16 cellular contexts compared by ENCODE assay signal in the genomic region with DNA sequence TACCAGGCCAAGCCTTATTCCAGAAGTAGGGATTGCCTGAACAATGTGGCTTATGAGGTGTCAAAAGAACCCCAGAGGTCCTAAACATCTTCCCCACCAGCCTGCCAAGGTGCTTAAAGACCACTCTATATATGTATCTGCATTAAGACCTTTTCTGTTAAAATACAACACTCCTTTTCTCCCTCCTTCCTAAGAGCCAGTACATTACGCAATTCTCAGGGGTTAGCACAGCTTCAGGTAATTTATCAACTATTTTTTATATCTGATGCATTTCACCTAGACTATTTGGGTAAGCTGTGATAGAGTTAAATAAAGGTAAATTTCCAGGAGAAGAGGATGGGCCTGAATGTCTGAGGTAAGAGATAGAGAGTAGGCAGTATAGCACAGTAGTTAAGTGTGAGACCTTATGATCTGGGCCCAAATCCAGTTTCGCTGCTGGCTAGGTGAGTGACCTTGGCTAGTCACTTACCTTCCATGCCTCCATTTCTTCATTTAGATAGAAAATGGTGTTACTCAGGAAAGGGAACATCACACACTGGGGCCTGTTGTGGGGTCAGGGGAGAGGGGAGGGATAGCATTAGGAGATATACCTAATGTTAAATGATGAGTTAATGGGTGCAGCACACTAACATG. TPM values are rescaled to one million over a fixed set of nuclear protein-coding genes. Genes with fewer than 3 reads are reported as not detected.
DNase-seq lines count a peak whose midpoint lies in the region; ATAC-seq, FAIRE-seq and TF ChIP-seq lines count a peak whose summit lies in the region.
"Had no signal": no experiment of that assay in that cellular context is flagged by ENCODE, and none has a peak within 500 bp of the region (broad histone marks: within the 10 kb centered on the region; RNA-seq: fewer than 3 reads in every experiment).

No MANE protein-coding gene starts in this region.

- H3T11ph ChIP-seq in H9 (ENCODE audit: low read length) = no peak overlapping the region

- FAIRE-seq in A549 (lab: Jason Lieb, UNC) = no peak
- FAIRE-seq in K562 (lab: Jason Lieb, UNC) = no peak
- FAIRE-seq in H54 (lab: Jason Lieb, UNC) = no peak

- no peak overlapping the region for H3K14ac ChIP-seq in H9 (ENCODE audit: insufficient read depth, low read length)

- no peaks in the 10 kb centered on the region for H3K79me2 ChIP-seq in H9 (ENCODE audit: insufficient read depth, low read length)
- no peaks in the 10 kb centered on the region for H3K79me2 ChIP-seq in K562 (ENCODE audit: control insufficient read depth, insufficient read depth, low read length)

- TF ChIP-seq POLR2A in A549 (IDR thresholded peaks at IDR 0.05; ENCODE audit: low read length) (no peak), K562 (conservative IDR thresholded peaks at IDR 0.05) (no peak), H54 (IDR thresholded peaks at IDR 0.05; ENCODE audit: low read depth, low read length) (no peak)

- H3K4me3 Mint-ChIP-seq in H9 (peak overlapping the region; percentile 33 to 65; a peak in 3 of 5 replicates), nephron progenitor cell (peak overlapping the region; percentile 73)

- H2AK5ac ChIP-seq in H9 (ENCODE audit: insufficient read length, low read length) = no peak overlapping the region

- no peak overlapping the region for H2AFZ ChIP-seq in H9 (ENCODE audit: low read length)
- no peak overlapping the region for H2AFZ ChIP-seq in K562 (ENCODE audit: low read depth, low read length)

- no peaks in the 10 kb centered on the region for H3K36me3 Mint-ChIP-seq in H9 (ENCODE audit: insufficient read depth in 1 of 3, low read depth in 3 of 3)
- no peaks in the 10 kb centered on the region for H3K36me3 Mint-ChIP-seq in nephron progenitor cell (ENCODE audit: low read depth)

- WGBS in A549 (ENCODE audit: missing lambda C conversion rate) = 91% methylated on average over 2 of the region's 2 CpGs
- no CpG with 5 or more reads among the region's 2 CpGs for WGBS in H9 (ENCODE audit: extremely low coverage, insufficient read length, low lambda C conversion rate)
- 93% methylated on average over 2 of the region's 2 CpGs for WGBS in K562 (ENCODE audit: insufficient coverage, low coverage, missing lambda C conversion rate)

- H4K91ac ChIP-seq in H9 (ENCODE audit: insufficient read length, low read depth, low read length) = no peak overlapping the region

- peaks cover 11% of the 10 kb centered on the region; the same call in 1 of the 2 replicates for H3K27me3 ChIP-seq in H9 (ENCODE audit: insufficient read depth, low read length)
- H3K27me3 ChIP-seq in K562 (ENCODE audit: control insufficient read depth in 2 of 2, insufficient read depth in 2 of 2, low read length in 2 of 2) = 0 out of 5 replicates have a peak, but pooled peaks cover 0 to 2% of the 10 kb centered on the region in 2 experiments
- H3K27me3 ChIP-seq: brain microvascular endothelial cell had no signal

- DNase-seq in A549 (ENCODE audit: low read depth in 1 of 2, low spot score in 1 of 2) (no peak), H9 (no peak), K562 (ENCODE audit: extremely low read depth in 1 of 4, low spot score in 3 of 4) (no peak), nephron progenitor cell (no peak), H54 (ENCODE audit: insufficient read length, low spot score) (no peak), putamen (ENCODE audit: low spot score) (no peak), retina (no peak)
- no peak for DNase-seq in activated CD4-positive, alpha-beta T cell treated with anti-CD3 and anti-CD28 coated beads for 1 hour
- DNase-seq: activated T-cell treated with anti-CD3 and anti-CD28 coated beads for 4 hours; brain microvascular endothelial cell; DMS79; effector memory CD4-positive, alpha-beta T cell; left cardiac atrium; NCI-H1436; NCI-H510A treated with DMSO at 0.1 percent for 48 hours had no signal

- no peak overlapping the region for H3K23ac ChIP-seq in H9 (ENCODE audit: insufficient read length, low read depth, low read length)

- TF ChIP-seq RAD21 in A549 (conservative IDR thresholded peaks at IDR 0.05 in 1 of 2, IDR thresholded peaks at IDR 0.05 in 1 of 2) = no peak
- TF ChIP-seq RAD21 in K562 (CRISPR knock-in tag; conservative IDR thresholded peaks at IDR 0.05 in 1 of 2, IDR thresholded peaks at IDR 0.05 in 1 of 2) = no peak

- H3K9me3 Mint-ChIP-seq in H9 (no peaks in the 10 kb centered on the region; a peak in 1 of 5 replicates), nephron progenitor cell (no peaks in the 10 kb centered on the region)

- H3K9me1 ChIP-seq in K562 (ENCODE audit: control insufficient read depth, insufficient read depth, low read length) = no peaks in the 10 kb centered on the region

- no peak overlapping the region for H3K9ac ChIP-seq in H9 (ENCODE audit: extremely low read depth, insufficient read length, low read length)
- no peak overlapping the region for H3K9ac ChIP-seq in K562 (ENCODE audit: insufficient read depth in 1 of 2, low read depth in 2 of 2, low read length in 2 of 2)

- H3K4me1 Mint-ChIP-seq in H9 (peaks cover 31 to 32% of the 10 kb centered on the region in 2 experiments), nephron progenitor cell (peaks cover 39% of the 10 kb centered on the region)

- no peak overlapping the region for H2BK5ac ChIP-seq in H9 (ENCODE audit: insufficient read length, low read length)

- TF ChIP-seq CTCF in A549 (IDR thresholded peaks at IDR 0.05) (no peak), H9 (conservative IDR thresholded peaks at IDR 0.05) (no peak), K562 (IDR thresholded peaks at IDR 0.05 in 2 of 3, conservative IDR thresholded peaks at IDR 0.05 in 1 of 3; ENCODE audit: insufficient read depth in 2 of 3, low read depth in 1 of 3, low read length in 3 of 3) (no peak), nephron progenitor cell (IDR thresholded peaks at IDR 0.05) (no peak)

- H3K4ac ChIP-seq in H9 (ENCODE audit: low read depth, low read length) = no peak overlapping the region

- H3K27ac Mint-ChIP-seq in H9 = no peak overlapping the region
- no peak overlapping the region for H3K27ac Mint-ChIP-seq in nephron progenitor cell

- H4K20me1 ChIP-seq in H9 (ENCODE audit: control insufficient read depth, insufficient read depth, insufficient read length) = no peaks in the 10 kb centered on the region
- no peaks in the 10 kb centered on the region for H4K20me1 ChIP-seq in K562 (replicated peaks; ENCODE audit: control insufficient read depth, insufficient read depth, low read length)

- no peak overlapping the region for H3K18ac ChIP-seq in H9 (ENCODE audit: insufficient read length, low read depth, low read length)

- no peak overlapping the region for H4K8ac ChIP-seq in H9 (replicated peaks; ENCODE audit: insufficient read length, low read depth, low read length)

- intact Hi-C loops in K562 (cut with micrococcal nuclease) = no loop called here

- H2BK20ac ChIP-seq in H9 (ENCODE audit: low read depth, low read length, poor library complexity, severe bottlenecking) = no peak overlapping the region

- H3K36me3 ChIP-seq in K562 (ENCODE audit: control insufficient read depth, insufficient read depth, low read length) = no peaks in the 10 kb centered on the region

- H3K9me3 ChIP-seq in A549 (no peaks in the 10 kb centered on the region), H9 (ENCODE audit: control insufficient read depth, low read depth, low read length) (no peaks in the 10 kb centered on the region), K562 (replicated peaks; ENCODE audit: control insufficient read depth, insufficient read depth, low read depth, low read length) (no peaks in the 10 kb centered on the region)

- CTCF ChIA-PET in A549 (lab: Yijun Ruan, JAX) = interaction anchor here (1.2 to 4.0 kb wide), 3 partner anchors 26 to 267 kb away, joined by 4 to 22 read pairs (median 5); no protein-coding TSS in a partner anchor
- CTCF ChIA-PET in K562 (lab: Yijun Ruan, JAX; ENCODE audit: low intra/inter-chr PET ratio) = no interaction called here

- H3K27me3 Mint-ChIP-seq in H9 (ENCODE audit: low read depth) (peaks cover 35% of the 10 kb centered on the region), nephron progenitor cell (ENCODE audit: low read depth, poor library complexity) (peaks cover 38% of the 10 kb centered on the region)

- H3K4me3 ChIP-seq in A549 (no peak overlapping the region), K562 (no peak overlapping the region)

- H3K4me2 ChIP-seq in A549 (peak overlapping the region; percentile 90), H9 (ENCODE audit: insufficient read depth, insufficient read length, low read length) (no peak overlapping the region), K562 (ENCODE audit: insufficient read depth, low read length) (no peak overlapping the region)

- BruUV-seq in K562 (replicated peaks; lab: Mats Ljungman, UMichigan) = no TSS peak

- no peak for TF ChIP-seq EP300 in A549 (IDR thresholded peaks at IDR 0.05)
- TF ChIP-seq EP300 in K562 (IDR thresholded peaks at IDR 0.05; ENCODE audit: low read length) = no peak

- POLR2A ChIA-PET in A549 (lab: Yijun Ruan, JAX) (interaction anchor here (0.6 kb wide), 1 partner anchor 170 kb away, joined by 3 read pairs; no protein-coding TSS in a partner anchor), K562 (lab: Yijun Ruan, JAX) (no interaction called here)

- H2BK12ac ChIP-seq in H9 (ENCODE audit: insufficient read length, low read depth, low read length) = no peak overlapping the region

- ATAC-seq in A549 = no peak
- no peak for ATAC-seq in K562
- ATAC-seq: activated CD4-positive, CD25-positive, alpha-beta regulatory T cell treated with anti-CD3 and anti-CD28 coated beads, Interleukin-2, amount 50 U/mL, for 24 hours had no signal

- peak overlapping the region in 1 of 2 experiments; percentile 26; a peak in 1 of 6 replicates for H3K27ac ChIP-seq in A549
- no peak overlapping the region for H3K27ac ChIP-seq in H9 (ENCODE audit: insufficient read length, low read depth, low read length)
- no peak overlapping the region for H3K27ac ChIP-seq in K562 (ENCODE audit: extremely low read depth, low read depth, low read length)

- peaks cover 27% of the 10 kb centered on the region for H3K23me2 ChIP-seq in H9 (ENCODE audit: insufficient read length, low read depth, low read length, poor library complexity, severe bottlenecking)

- no peak overlapping the region for H2BK15ac ChIP-seq in H9 (ENCODE audit: low read depth, low read length)

- no peak overlapping the region for H2BK120ac ChIP-seq in H9 (ENCODE audit: low read depth, low read length, poor library complexity, severe bottlenecking)

- no peak overlapping the region for H4K5ac ChIP-seq in H9 (ENCODE audit: insufficient read length, low read depth, low read length)

- H3K4me1 ChIP-seq in A549 (peaks cover 51% of the 10 kb centered on the region), H9 (ENCODE audit: insufficient read depth, low read length) (peaks cover 3% of the 10 kb centered on the region; the same call in 1 of the 2 replicates), K562 (replicated peaks in 1 of 2; ENCODE audit: control insufficient read depth in 2 of 2, insufficient read depth in 2 of 2, low read length in 2 of 2) (peaks cover 5 to 22% of the 10 kb centered on the region in 2 experiments; a peak in 4 of 5 replicates)

- no peaks in the 10 kb centered on the region for H3K79me1 ChIP-seq in H9 (ENCODE audit: insufficient read depth, low read depth, low read length, poor library complexity, severe bottlenecking)

- in situ Hi-C loops in K562 (cut with MboI) = loop anchor here (5.0 kb wide), 1 partner anchor 268 kb away; no protein-coding TSS in a partner anchor

- no peak overlapping the region for H3K56ac ChIP-seq in H9 (ENCODE audit: insufficient read length, low read depth, low read length)

RNA-seq across cellular contexts. Expression of a gene that starts 5.1 kb away (rescaled TPM):
- polyA plus RNA-seq in A549 (2011; rRNA removed) (46.5 and 57.2 TPM in 2 replicates), A549 (2017; fragmentation: RNase III; extraction: RNeasy Plus Mini Kit Qiagen cat#74134 plus additional on column Dnase treatment) (58.1 to 90.6 TPM (median 62.5 TPM) in 3 replicates), K562 (2011; rRNA removed) (0.31 and 0.59 TPM in 2 replicates), K562 (2014; fragmentation: Illumina TruSeq; extraction: Trizol) (1.5 and 2.8 TPM in 2 replicates), K562 (2014; fragmentation: Nextera tagmentation; extraction: Ambion mirVana) (under 1 TPM; 0.41 to 0.53 TPM), K562 (2014; rRNA removed) (1.7 and 4.2 TPM in 2 replicates)
- 82.1 and 97.6 TPM in 2 replicates for polyA plus RNA-seq in A549 (2012; cell fraction: cytosol; rRNA removed)
- 197 and 256 TPM in 2 replicates for polyA plus RNA-seq in A549 (2012; cell fraction: nucleus; rRNA removed)
- polyA minus RNA-seq in A549 (2011; rRNA and poly(A)+ RNA removed) = 31.6 and 37.0 TPM in 2 replicates
- total RNA-seq in H9 (2021) (57.1 and 59.1 TPM in 2 replicates), K562 (2014; rRNA removed) (0.27 and 1.0 TPM in 2 replicates), K562 (2014; rRNA removed; fragmentation: Illumina TruSeq; extraction: Trizol) (1.2 and 1.5 TPM in 2 replicates), K562 (2015; rRNA removed; fragmentation: Illumina TruSeq; extraction: Trizol) (0.62 and 0.64 TPM in 2 replicates), K562 (2021) (3.8 and 4.2 TPM in 2 replicates)
- total RNA-seq in K562 (2011; cell fraction: chromatin; rRNA removed; ENCODE audit: low replicate concordance) = 2.5 and 3.1 TPM in 2 replicates
- 3.2 and 3.4 TPM in 2 replicates for total RNA-seq in K562 (2011; cell fraction: nucleolus; rRNA removed)
- total RNA-seq in K562 (2011; cell fraction: nucleoplasm; rRNA removed) = 2.0 and 2.7 TPM in 2 replicates
- 0.69 and 1.1 TPM in 2 replicates for polyA plus RNA-seq in K562 (2011; cell fraction: cytosol; rRNA removed)
- 2.1 and 2.4 TPM in 2 replicates for polyA plus RNA-seq in K562 (2011; cell fraction: nucleus; rRNA removed)
- 2.7 and 3.6 TPM in 2 replicates for polyA plus RNA-seq in K562 (2012)
- polyA minus RNA-seq in K562 (2011; rRNA and poly(A)+ RNA removed) = 0.72 and 0.95 TPM in 2 replicates
- 0.73 and 0.95 TPM in 2 replicates for polyA minus RNA-seq in K562 (2011; cell fraction: cytosol; rRNA and poly(A)+ RNA removed)
- 0.67 and 2.7 TPM in 2 replicates for polyA minus RNA-seq in K562 (2011; cell fraction: nucleus; rRNA and poly(A)+ RNA removed)

Comparison
In these comparisons a context has a peak if more than half of its experiments do, and no peak if none do; other contexts are left out.
1. RNA of a gene that starts 5.1 kb away (total RNA-seq): 57.1 to 59.1 TPM in H9; 0.27 to 4.2 TPM in K562; every median in the first group is over 10 times any median in the second.